ENCODE assay signal across 1 cellular context in the genomic region with DNA sequence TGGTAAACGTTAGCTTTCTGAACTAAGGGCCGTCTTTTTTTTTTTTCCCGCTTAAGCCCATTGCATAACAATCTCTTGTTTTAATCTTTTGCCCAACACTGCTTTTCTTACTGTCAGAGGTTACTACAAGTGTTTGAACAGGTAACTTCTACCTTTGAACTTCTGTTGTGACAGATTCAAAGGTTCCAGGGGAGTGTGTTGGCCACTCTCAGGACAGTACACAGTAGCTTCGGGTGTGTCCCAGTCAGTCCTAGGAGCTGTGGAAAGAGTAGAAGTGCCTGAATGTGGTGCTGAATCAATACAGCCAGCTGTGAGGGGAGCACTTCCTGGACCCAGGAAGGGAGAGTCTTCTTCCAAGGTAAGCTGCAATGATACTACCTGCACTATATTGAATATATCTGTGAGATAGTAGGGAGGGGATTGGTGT.
TF ChIP-seq lines count a peak whose summit lies in the region.

A gene with protein sequence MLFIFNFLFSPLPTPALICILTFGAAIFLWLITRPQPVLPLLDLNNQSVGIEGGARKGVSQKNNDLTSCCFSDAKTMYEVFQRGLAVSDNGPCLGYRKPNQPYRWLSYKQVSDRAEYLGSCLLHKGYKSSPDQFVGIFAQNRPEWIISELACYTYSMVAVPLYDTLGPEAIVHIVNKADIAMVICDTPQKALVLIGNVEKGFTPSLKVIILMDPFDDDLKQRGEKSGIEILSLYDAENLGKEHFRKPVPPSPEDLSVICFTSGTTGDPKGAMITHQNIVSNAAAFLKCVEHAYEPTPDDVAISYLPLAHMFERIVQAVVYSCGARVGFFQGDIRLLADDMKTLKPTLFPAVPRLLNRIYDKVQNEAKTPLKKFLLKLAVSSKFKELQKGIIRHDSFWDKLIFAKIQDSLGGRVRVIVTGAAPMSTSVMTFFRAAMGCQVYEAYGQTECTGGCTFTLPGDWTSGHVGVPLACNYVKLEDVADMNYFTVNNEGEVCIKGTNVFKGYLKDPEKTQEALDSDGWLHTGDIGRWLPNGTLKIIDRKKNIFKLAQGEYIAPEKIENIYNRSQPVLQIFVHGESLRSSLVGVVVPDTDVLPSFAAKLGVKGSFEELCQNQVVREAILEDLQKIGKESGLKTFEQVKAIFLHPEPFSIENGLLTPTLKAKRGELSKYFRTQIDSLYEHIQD (plus strand): TSS at position 205 of the 427 bp plus-strand sequence. CDS start 20,831 bp downstream, outside the sequence.

TF ChIP-seq in HepG2, 621 proteins besides CTCF, POLR2A, EP300 and RAD21 (continued from another document and continues in another):
- TF ChIP-seq, protein P1, sequence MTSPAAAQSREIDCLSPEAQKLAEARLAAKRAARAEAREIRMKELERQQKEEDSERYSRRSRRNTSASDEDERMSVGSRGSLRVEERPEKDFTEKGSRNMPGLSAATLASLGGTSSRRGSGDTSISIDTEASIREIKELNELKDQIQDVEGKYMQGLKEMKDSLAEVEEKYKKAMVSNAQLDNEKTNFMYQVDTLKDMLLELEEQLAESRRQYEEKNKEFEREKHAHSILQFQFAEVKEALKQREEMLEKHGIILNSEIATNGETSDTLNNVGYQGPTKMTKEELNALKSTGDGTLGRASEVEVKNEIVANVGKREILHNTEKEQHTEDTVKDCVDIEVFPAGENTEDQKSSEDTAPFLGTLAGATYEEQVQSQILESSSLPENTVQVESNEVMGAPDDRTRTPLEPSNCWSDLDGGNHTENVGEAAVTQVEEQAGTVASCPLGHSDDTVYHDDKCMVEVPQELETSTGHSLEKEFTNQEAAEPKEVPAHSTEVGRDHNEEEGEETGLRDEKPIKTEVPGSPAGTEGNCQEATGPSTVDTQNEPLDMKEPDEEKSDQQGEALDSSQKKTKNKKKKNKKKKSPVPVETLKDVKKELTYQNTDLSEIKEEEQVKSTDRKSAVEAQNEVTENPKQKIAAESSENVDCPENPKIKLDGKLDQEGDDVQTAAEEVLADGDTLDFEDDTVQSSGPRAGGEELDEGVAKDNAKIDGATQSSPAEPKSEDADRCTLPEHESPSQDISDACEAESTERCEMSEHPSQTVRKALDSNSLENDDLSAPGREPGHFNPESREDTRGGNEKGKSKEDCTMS (CRISPR knock-in tag; conservative IDR thresholded peaks at IDR 0.05) = no peak
- TF ChIP-seq ZNF260 (CRISPR knock-in tag; IDR thresholded peaks at IDR 0.05; ENCODE audit: borderline replicate concordance, low read depth) = no peak
- no peak for TF ChIP-seq ZNF616 (CRISPR knock-in tag; IDR thresholded peaks at IDR 0.05; ENCODE audit: low read depth)
- no peak for TF ChIP-seq NFKBIZ (CRISPR knock-in tag; IDR thresholded peaks at IDR 0.05)
- no peak for TF ChIP-seq ZIK1 (CRISPR knock-in tag; IDR thresholded peaks at IDR 0.05; ENCODE audit: borderline replicate concordance, low read depth)
- TF ChIP-seq CC2D1A (CRISPR knock-in tag; IDR thresholded peaks at IDR 0.05) = no peak
- TF ChIP-seq ESRRA (CRISPR knock-in tag; IDR thresholded peaks at IDR 0.05; ENCODE audit: low read depth) = peak; percentile 87
- TF ChIP-seq, protein P2, sequence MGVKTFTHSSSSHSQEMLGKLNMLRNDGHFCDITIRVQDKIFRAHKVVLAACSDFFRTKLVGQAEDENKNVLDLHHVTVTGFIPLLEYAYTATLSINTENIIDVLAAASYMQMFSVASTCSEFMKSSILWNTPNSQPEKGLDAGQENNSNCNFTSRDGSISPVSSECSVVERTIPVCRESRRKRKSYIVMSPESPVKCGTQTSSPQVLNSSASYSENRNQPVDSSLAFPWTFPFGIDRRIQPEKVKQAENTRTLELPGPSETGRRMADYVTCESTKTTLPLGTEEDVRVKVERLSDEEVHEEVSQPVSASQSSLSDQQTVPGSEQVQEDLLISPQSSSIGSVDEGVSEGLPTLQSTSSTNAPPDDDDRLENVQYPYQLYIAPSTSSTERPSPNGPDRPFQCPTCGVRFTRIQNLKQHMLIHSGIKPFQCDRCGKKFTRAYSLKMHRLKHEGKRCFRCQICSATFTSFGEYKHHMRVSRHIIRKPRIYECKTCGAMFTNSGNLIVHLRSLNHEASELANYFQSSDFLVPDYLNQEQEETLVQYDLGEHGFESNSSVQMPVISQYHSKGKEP (CRISPR knock-in tag; IDR thresholded peaks at IDR 0.05) = no peak
- TF ChIP-seq CBX2 (IDR thresholded peaks at IDR 0.05; ENCODE audit: low read depth, low read length) = no peak
- TF ChIP-seq CBX2 (CRISPR knock-in tag; IDR thresholded peaks at IDR 0.05; ENCODE audit: low read depth) = no peak
- no peak for TF ChIP-seq IKZF1 (IDR thresholded peaks at IDR 0.05)
- TF ChIP-seq, protein P3, sequence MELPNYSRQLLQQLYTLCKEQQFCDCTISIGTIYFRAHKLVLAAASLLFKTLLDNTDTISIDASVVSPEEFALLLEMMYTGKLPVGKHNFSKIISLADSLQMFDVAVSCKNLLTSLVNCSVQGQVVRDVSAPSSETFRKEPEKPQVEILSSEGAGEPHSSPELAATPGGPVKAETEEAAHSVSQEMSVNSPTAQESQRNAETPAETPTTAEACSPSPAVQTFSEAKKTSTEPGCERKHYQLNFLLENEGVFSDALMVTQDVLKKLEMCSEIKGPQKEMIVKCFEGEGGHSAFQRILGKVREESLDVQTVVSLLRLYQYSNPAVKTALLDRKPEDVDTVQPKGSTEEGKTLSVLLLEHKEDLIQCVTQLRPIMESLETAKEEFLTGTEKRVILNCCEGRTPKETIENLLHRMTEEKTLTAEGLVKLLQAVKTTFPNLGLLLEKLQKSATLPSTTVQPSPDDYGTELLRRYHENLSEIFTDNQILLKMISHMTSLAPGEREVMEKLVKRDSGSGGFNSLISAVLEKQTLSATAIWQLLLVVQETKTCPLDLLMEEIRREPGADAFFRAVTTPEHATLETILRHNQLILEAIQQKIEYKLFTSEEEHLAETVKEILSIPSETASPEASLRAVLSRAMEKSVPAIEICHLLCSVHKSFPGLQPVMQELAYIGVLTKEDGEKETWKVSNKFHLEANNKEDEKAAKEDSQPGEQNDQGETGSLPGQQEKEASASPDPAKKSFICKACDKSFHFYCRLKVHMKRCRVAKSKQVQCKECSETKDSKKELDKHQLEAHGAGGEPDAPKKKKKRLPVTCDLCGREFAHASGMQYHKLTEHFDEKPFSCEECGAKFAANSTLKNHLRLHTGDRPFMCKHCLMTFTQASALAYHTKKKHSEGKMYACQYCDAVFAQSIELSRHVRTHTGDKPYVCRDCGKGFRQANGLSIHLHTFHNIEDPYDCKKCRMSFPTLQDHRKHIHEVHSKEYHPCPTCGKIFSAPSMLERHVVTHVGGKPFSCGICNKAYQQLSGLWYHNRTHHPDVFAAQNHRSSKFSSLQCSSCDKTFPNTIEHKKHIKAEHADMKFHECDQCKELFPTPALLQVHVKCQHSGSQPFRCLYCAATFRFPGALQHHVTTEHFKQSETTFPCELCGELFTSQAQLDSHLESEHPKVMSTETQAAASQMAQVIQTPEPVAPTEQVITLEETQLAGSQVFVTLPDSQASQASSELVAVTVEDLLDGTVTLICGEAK (IDR thresholded peaks at IDR 0.05) = 0 out of 2 replicates have a peak, but pooled peaks have one; percentile 3
- TF ChIP-seq, protein P3 (CRISPR knock-in tag; IDR thresholded peaks at IDR 0.05) = no peak
- no peak for TF ChIP-seq ZNF468 (CRISPR knock-in tag; IDR thresholded peaks at IDR 0.05)
- no peak for TF ChIP-seq ZNF781 (CRISPR knock-in tag; IDR thresholded peaks at IDR 0.05; ENCODE audit: borderline replicate concordance, not compliant biosample characterization)
- TF ChIP-seq, protein P4, sequence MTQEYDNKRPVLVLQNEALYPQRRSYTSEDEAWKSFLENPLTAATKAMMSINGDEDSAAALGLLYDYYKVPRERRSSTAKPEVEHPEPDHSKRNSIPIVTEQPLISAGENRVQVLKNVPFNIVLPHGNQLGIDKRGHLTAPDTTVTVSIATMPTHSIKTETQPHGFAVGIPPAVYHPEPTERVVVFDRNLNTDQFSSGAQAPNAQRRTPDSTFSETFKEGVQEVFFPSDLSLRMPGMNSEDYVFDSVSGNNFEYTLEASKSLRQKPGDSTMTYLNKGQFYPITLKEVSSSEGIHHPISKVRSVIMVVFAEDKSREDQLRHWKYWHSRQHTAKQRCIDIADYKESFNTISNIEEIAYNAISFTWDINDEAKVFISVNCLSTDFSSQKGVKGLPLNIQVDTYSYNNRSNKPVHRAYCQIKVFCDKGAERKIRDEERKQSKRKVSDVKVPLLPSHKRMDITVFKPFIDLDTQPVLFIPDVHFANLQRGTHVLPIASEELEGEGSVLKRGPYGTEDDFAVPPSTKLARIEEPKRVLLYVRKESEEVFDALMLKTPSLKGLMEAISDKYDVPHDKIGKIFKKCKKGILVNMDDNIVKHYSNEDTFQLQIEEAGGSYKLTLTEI (CRISPR knock-in tag; conservative IDR thresholded peaks at IDR 0.05) = no peak
- no peak for TF ChIP-seq ZNF589 (CRISPR knock-in tag; conservative IDR thresholded peaks at IDR 0.05)
- no peak for TF ChIP-seq ZNF713 (CRISPR knock-in tag; IDR thresholded peaks at IDR 0.05)
- TF ChIP-seq, protein P5, sequence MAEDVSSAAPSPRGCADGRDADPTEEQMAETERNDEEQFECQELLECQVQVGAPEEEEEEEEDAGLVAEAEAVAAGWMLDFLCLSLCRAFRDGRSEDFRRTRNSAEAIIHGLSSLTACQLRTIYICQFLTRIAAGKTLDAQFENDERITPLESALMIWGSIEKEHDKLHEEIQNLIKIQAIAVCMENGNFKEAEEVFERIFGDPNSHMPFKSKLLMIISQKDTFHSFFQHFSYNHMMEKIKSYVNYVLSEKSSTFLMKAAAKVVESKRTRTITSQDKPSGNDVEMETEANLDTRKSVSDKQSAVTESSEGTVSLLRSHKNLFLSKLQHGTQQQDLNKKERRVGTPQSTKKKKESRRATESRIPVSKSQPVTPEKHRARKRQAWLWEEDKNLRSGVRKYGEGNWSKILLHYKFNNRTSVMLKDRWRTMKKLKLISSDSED (CRISPR knock-in tag; IDR thresholded peaks at IDR 0.05) = no peak
- TF ChIP-seq GATAD1 (CRISPR knock-in tag; IDR thresholded peaks at IDR 0.05) = no peak; the same call in 1 of the 2 replicates
- TF ChIP-seq YEATS2 (CRISPR knock-in tag; IDR thresholded peaks at IDR 0.05; ENCODE audit: borderline replicate concordance) = no peak
- no peak for TF ChIP-seq KLF11 (CRISPR knock-in tag; IDR thresholded peaks at IDR 0.05)
- no peak for TF ChIP-seq ZNF572 (CRISPR knock-in tag; IDR thresholded peaks at IDR 0.05)
- no peak for TF ChIP-seq FOXM1 (CRISPR knock-in tag; IDR thresholded peaks at IDR 0.05)
- TF ChIP-seq, protein P6, sequence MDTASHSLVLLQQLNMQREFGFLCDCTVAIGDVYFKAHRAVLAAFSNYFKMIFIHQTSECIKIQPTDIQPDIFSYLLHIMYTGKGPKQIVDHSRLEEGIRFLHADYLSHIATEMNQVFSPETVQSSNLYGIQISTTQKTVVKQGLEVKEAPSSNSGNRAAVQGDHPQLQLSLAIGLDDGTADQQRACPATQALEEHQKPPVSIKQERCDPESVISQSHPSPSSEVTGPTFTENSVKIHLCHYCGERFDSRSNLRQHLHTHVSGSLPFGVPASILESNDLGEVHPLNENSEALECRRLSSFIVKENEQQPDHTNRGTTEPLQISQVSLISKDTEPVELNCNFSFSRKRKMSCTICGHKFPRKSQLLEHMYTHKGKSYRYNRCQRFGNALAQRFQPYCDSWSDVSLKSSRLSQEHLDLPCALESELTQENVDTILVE (CRISPR knock-in tag; IDR thresholded peaks at IDR 0.05) = peak; percentile 21; the same call in 1 of the 2 replicates
- TF ChIP-seq, protein P7, sequence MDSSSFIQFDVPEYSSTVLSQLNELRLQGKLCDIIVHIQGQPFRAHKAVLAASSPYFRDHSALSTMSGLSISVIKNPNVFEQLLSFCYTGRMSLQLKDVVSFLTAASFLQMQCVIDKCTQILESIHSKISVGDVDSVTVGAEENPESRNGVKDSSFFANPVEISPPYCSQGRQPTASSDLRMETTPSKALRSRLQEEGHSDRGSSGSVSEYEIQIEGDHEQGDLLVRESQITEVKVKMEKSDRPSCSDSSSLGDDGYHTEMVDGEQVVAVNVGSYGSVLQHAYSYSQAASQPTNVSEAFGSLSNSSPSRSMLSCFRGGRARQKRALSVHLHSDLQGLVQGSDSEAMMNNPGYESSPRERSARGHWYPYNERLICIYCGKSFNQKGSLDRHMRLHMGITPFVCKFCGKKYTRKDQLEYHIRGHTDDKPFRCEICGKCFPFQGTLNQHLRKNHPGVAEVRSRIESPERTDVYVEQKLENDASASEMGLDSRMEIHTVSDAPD (CRISPR knock-in tag; IDR thresholded peaks at IDR 0.05) = peak; percentile 59; the same call in 1 of the 2 replicates
- no peak for TF ChIP-seq ZNF446 (CRISPR knock-in tag; IDR thresholded peaks at IDR 0.05)
- TF ChIP-seq MAF1 (CRISPR knock-in tag; IDR thresholded peaks at IDR 0.05; ENCODE audit: borderline replicate concordance) = no peak
- no peak for TF ChIP-seq TEAD2 (CRISPR knock-in tag; IDR thresholded peaks at IDR 0.05)
- TF ChIP-seq JUND (CRISPR knock-in tag; IDR thresholded peaks at IDR 0.05) = no peak; the same call in 1 of the 2 replicates
- peak; percentile 46; the same call in 1 of the 2 replicates for TF ChIP-seq MIER2 (CRISPR knock-in tag; IDR thresholded peaks at IDR 0.05)
- no peak for TF ChIP-seq ZNF879 (CRISPR knock-in tag; IDR thresholded peaks at IDR 0.05)
- TF ChIP-seq ZZZ3 (CRISPR knock-in tag; IDR thresholded peaks at IDR 0.05; ENCODE audit: borderline replicate concordance) = no peak
- no peak for TF ChIP-seq NFATC3 (CRISPR knock-in tag; IDR thresholded peaks at IDR 0.05)
